8 cellular contexts compared by ENCODE assay signal in the genomic region with DNA sequence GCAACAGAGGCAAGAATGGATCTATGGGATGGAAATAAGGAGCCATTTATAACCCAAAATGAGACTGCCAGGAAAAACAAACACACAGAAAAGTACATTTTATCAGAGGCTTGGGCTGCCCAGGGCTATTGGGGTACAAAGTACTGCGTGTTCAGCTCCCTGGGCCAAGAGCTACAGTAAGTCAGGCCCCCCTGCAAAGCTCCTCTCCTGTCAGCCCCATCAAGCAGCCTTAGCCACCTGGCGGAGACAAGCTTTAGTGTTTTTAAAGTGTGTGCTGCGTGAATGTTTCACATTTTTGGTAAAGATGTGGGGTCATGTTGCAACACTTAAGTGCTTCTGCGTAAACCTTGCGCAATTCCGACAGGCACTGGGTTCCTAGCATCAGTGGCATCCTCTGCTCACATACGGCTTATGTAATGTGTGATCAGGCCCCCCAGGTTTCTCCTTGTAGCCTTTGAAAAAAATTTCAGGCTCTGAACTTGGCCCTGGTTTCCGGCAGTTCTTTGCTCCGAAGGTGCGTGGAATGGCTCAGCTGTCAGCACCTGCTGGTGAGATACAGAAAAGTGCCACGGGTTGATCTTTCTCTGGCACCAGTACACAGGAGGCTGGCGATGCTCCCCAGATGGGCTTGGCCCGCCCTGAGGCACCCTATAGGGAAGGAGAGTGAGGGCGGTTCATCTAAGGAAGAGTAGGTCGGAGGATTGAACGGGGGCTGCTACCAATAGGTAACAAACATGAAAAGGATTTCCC.
A peak's percentile ranks its signal among the peaks of the same experiment; 100 is the strongest.
DNase-seq lines count a peak whose midpoint lies in the region; ATAC-seq and TF ChIP-seq lines count a peak whose summit lies in the region.

No MANE protein-coding gene starts in this region.

- H3K27me3 ChIP-seq in H7 (ENCODE audit: control insufficient read depth, insufficient read depth, low read length) (no peaks in the 10 kb centered on the region), gastrocnemius medialis (no peaks in the 10 kb centered on the region)

- POLR2A ChIA-PET in activated CD8-positive, alpha-beta T cell treated with anti-CD3 and anti-CD28 coated beads, Interleukin-2, amount 10 ng/mL, durations not matched to agents 7 days and 5 days (lab: Charles Lee) = no interaction called here
- POLR2A ChIA-PET in activated CD8-positive, alpha-beta T cell treated with anti-CD3 and anti-CD28 coated beads for 36 hours (lab: Charles Lee) = no interaction called here

- peak; percentile 92 for ATAC-seq in Right ventricle myocardium inferior
- peak; percentile 49 to 63 for ATAC-seq in gastrocnemius medialis
- ATAC-seq in GM21723 (IDR thresholded peaks at IDR 0.05; ENCODE audit: unreplicated experiment) = no peak
- no peak for ATAC-seq in activated CD8-positive, alpha-beta T cell treated with anti-CD3 and anti-CD28 coated beads, Interleukin-2, amount 10 ng/mL, durations not matched to agents 7 days and 5 days
- no peak for ATAC-seq in activated CD8-positive, alpha-beta T cell treated with anti-CD3 and anti-CD28 coated beads for 36 hours

- H3K27me3 Mint-ChIP-seq in activated CD8-positive, alpha-beta T cell treated with anti-CD3 and anti-CD28 coated beads, Interleukin-2, amount 10 ng/mL, durations not matched to agents 7 days and 5 days (ENCODE audit: low read depth) = peaks cover 2% of the 10 kb centered on the region
- no peaks in the 10 kb centered on the region for H3K27me3 Mint-ChIP-seq in activated CD8-positive, alpha-beta T cell treated with anti-CD3 and anti-CD28 coated beads for 36 hours

- H3K4me3 Mint-ChIP-seq in activated CD8-positive, alpha-beta T cell treated with anti-CD3 and anti-CD28 coated beads, Interleukin-2, amount 10 ng/mL, durations not matched to agents 7 days and 5 days = no peak overlapping the region
- H3K4me3 Mint-ChIP-seq in activated CD8-positive, alpha-beta T cell treated with anti-CD3 and anti-CD28 coated beads for 36 hours = no peak overlapping the region

- TF ChIP-seq CTCF in gastrocnemius medialis (IDR thresholded peaks at IDR 0.05 in 4 of 5, conservative IDR thresholded peaks at IDR 0.05 in 1 of 5) = peak; percentile 10 to 47 (median 37)
- TF ChIP-seq CTCF in activated CD8-positive, alpha-beta T cell treated with anti-CD3 and anti-CD28 coated beads for 36 hours (IDR thresholded peaks at IDR 0.05) = no peak

- in situ Hi-C loops in gastrocnemius medialis (cut with MboI; ENCODE audit: low sequenced_read_pairs in 4 of 4) = no loop called here

- TF ChIP-seq POLR2A in gastrocnemius medialis (IDR thresholded peaks at IDR 0.05) = no peak

- intact Hi-C loops in Right ventricle myocardium inferior (cut with DNase I) = loop anchor here (1.0 to 5.0 kb wide), 8 partner anchors 49 to 295 kb away; a partner anchor contains a TSS
- intact Hi-C loops in gastrocnemius medialis (cut with DNase I; ENCODE audit: low total_unique reads) = loop anchor here (5.0 to 10.0 kb wide), 3 partner anchors 110 to 287 kb away; a partner anchor contains a TSS
- intact Hi-C loops in activated CD8-positive, alpha-beta T cell treated with anti-CD3 and anti-CD28 coated beads for 36 hours (cut with micrococcal nuclease) = no loop called here

- H3K4me3 ChIP-seq in H7 (ENCODE audit: insufficient read depth, low read depth, low read length) (no peak overlapping the region), gastrocnemius medialis (peak overlapping the region; percentile 19 to 47 (median 22))

- H3K4me1 Mint-ChIP-seq in activated CD8-positive, alpha-beta T cell treated with anti-CD3 and anti-CD28 coated beads, Interleukin-2, amount 10 ng/mL, durations not matched to agents 7 days and 5 days (ENCODE audit: low read depth) = no peaks in the 10 kb centered on the region
- H3K4me1 Mint-ChIP-seq in activated CD8-positive, alpha-beta T cell treated with anti-CD3 and anti-CD28 coated beads for 36 hours (ENCODE audit: low read depth) = no peaks in the 10 kb centered on the region

- peaks cover 25 to 27% of the 10 kb centered on the region in 2 donors for H3K4me1 ChIP-seq in gastrocnemius medialis

- no peaks in the 10 kb centered on the region for H3K36me3 ChIP-seq in H7 (replicated peaks; ENCODE audit: control insufficient read depth, insufficient read depth, low read length)
- no peaks in the 10 kb centered on the region for H3K36me3 ChIP-seq in gastrocnemius medialis

- DNase-seq in H7 (peak; percentile 27), RPMI8226 (peak; percentile 21), Right ventricle myocardium inferior (ENCODE audit: missing footprints) (peak; percentile 87), gastrocnemius medialis (peak; percentile 36 to 44), 8988T (no peak)
- DNase-seq in activated CD8-positive, alpha-beta T cell treated with anti-CD3 and anti-CD28 coated beads, Interleukin-2, amount 10 ng/mL, durations not matched to agents 7 days and 5 days = no peak
- DNase-seq in activated CD8-positive, alpha-beta T cell treated with anti-CD3 and anti-CD28 coated beads for 36 hours = no peak

- no peaks in the 10 kb centered on the region for H3K36me3 Mint-ChIP-seq in activated CD8-positive, alpha-beta T cell treated with anti-CD3 and anti-CD28 coated beads, Interleukin-2, amount 10 ng/mL, durations not matched to agents 7 days and 5 days (ENCODE audit: low read depth)
- no peaks in the 10 kb centered on the region for H3K36me3 Mint-ChIP-seq in activated CD8-positive, alpha-beta T cell treated with anti-CD3 and anti-CD28 coated beads for 36 hours (ENCODE audit: low read depth)

- no peaks in the 10 kb centered on the region for H3K9me3 ChIP-seq in gastrocnemius medialis

- H3K9me3 Mint-ChIP-seq in activated CD8-positive, alpha-beta T cell treated with anti-CD3 and anti-CD28 coated beads, Interleukin-2, amount 10 ng/mL, durations not matched to agents 7 days and 5 days (ENCODE audit: insufficient read depth) = no peaks in the 10 kb centered on the region
- no peaks in the 10 kb centered on the region for H3K9me3 Mint-ChIP-seq in activated CD8-positive, alpha-beta T cell treated with anti-CD3 and anti-CD28 coated beads for 36 hours

- CTCF ChIA-PET in activated CD8-positive, alpha-beta T cell treated with anti-CD3 and anti-CD28 coated beads, Interleukin-2, amount 10 ng/mL, durations not matched to agents 7 days and 5 days (lab: Charles Lee) = no interaction called here
- CTCF ChIA-PET in activated CD8-positive, alpha-beta T cell treated with anti-CD3 and anti-CD28 coated beads for 36 hours (lab: Charles Lee) = no interaction called here

- no peak overlapping the region for H3K27ac Mint-ChIP-seq in activated CD8-positive, alpha-beta T cell treated with anti-CD3 and anti-CD28 coated beads, Interleukin-2, amount 10 ng/mL, durations not matched to agents 7 days and 5 days
- no peak overlapping the region for H3K27ac Mint-ChIP-seq in activated CD8-positive, alpha-beta T cell treated with anti-CD3 and anti-CD28 coated beads for 36 hours

- peak overlapping the region; percentile 84 to 89 (median 87) for H3K27ac ChIP-seq in gastrocnemius medialis

Comparison
In these comparisons a context has a peak if more than half of its experiments do, and no peak if none do; other contexts are left out.
1. DNase-seq: peak in H7 (single experiment), RPMI8226 (single experiment), Right ventricle myocardium inferior (single experiment) and gastrocnemius medialis (2 of 2); none in 8988T (single experiment), activated CD8-positive, alpha-beta T cell treated with anti-CD3 and anti-CD28 coated beads, Interleukin-2, amount 10 ng/mL, durations not matched to agents 7 days and 5 days (single experiment) and activated CD8-positive, alpha-beta T cell treated with anti-CD3 and anti-CD28 coated beads for 36 hours (single experiment).
2. ATAC-seq: peak in Right ventricle myocardium inferior (single experiment) and gastrocnemius medialis (2 of 2); none in GM21723 (single experiment), activated CD8-positive, alpha-beta T cell treated with anti-CD3 and anti-CD28 coated beads, Interleukin-2, amount 10 ng/mL, durations not matched to agents 7 days and 5 days (single experiment) and activated CD8-positive, alpha-beta T cell treated with anti-CD3 and anti-CD28 coated beads for 36 hours (single experiment).